Comparison of ENCODE assay signal across 1 cellular context in the genomic region with DNA sequence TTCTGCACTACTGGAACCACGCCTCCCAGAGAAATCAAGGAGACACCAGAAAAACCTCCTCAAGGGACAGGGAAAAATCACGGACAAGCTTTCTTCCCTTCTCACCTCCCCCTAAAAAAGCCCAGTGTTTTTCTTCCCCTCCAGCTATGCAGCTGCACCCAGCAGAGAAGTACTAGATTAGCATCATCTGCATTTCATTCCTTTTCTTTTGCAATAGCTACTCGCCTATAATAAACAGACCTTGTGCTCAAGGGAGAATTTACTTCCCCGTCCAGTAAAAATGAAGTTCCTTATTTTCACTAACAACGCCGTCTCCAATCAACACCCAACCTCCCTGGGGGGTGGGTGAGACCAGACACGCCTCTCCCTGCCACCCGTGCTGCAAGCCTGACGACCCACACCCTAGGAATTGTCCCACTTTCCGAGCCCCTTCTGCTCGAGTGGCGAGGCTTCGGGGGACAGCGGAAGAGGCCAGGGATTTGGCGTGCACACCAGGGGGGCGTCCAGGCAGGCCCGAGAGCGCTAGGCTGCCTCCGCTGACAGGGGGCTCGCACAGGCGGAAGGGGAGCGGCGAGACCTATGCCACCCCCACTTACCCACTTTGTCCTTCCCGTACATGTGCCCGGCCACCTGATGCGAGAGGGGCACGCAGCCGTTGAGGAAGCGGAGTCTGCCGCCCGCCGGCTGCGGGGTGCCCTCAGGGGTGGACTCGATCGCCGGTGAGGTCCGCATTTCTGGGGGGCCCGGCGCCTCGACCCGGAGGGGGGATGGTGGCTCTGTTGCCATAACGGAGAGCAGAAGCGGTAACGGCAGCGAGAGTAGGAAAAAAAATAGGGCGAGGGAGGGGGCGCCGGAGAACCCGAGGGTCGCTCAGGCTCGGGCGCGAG.
A peak's percentile ranks its signal among the peaks of the same experiment; 100 is the strongest.
TF ChIP-seq lines count a peak whose summit lies in the region.

No MANE protein-coding gene starts in this region.

TF ChIP-seq in WTC11, 78 proteins besides CTCF, POLR2A, EP300 and RAD21 (continued from another document and continues in another):
- TF ChIP-seq FOXJ3 (CRISPR knock-in tag; IDR thresholded peaks at IDR 0.05; ENCODE audit: borderline replicate concordance) = no peak
- no peak; the same call in 1 of the 2 replicates for TF ChIP-seq ZNF317 (CRISPR knock-in tag; IDR thresholded peaks at IDR 0.05; ENCODE audit: borderline replicate concordance, low read depth)
- no peak for TF ChIP-seq ZNF671 (CRISPR knock-in tag; IDR thresholded peaks at IDR 0.05)
- TF ChIP-seq, protein P1, sequence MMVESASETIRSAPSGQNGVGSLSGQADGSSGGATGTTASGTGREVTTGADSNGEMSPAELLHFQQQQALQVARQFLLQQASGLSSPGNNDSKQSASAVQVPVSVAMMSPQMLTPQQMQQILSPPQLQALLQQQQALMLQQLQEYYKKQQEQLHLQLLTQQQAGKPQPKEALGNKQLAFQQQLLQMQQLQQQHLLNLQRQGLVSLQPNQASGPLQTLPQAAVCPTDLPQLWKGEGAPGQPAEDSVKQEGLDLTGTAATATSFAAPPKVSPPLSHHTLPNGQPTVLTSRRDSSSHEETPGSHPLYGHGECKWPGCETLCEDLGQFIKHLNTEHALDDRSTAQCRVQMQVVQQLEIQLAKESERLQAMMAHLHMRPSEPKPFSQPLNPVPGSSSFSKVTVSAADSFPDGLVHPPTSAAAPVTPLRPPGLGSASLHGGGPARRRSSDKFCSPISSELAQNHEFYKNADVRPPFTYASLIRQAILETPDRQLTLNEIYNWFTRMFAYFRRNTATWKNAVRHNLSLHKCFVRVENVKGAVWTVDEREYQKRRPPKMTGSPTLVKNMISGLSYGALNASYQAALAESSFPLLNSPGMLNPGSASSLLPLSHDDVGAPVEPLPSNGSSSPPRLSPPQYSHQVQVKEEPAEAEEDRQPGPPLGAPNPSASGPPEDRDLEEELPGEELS (CRISPR knock-in tag; IDR thresholded peaks at IDR 0.05) = 0 out of 2 replicates have a peak, but pooled peaks have one; percentile 30
- TF ChIP-seq MYBL2 (CRISPR knock-in tag; IDR thresholded peaks at IDR 0.05) = no peak
- TF ChIP-seq AFF4 (CRISPR knock-in tag; IDR thresholded peaks at IDR 0.05; ENCODE audit: borderline replicate concordance) = 0 out of 2 replicates have a peak, but pooled peaks have one; percentile 24
- TF ChIP-seq E2F4 (CRISPR knock-in tag; IDR thresholded peaks at IDR 0.05; ENCODE audit: borderline replicate concordance, low read depth) = no peak
- TF ChIP-seq NFYB (CRISPR knock-in tag; conservative IDR thresholded peaks at IDR 0.05; ENCODE audit: low read depth) = no peak
- no peak for TF ChIP-seq TP53 (CRISPR knock-in tag; IDR thresholded peaks at IDR 0.05)
- no peak for TF ChIP-seq ZSCAN18 (CRISPR knock-in tag; IDR thresholded peaks at IDR 0.05)
- TF ChIP-seq TCF7 (CRISPR knock-in tag; IDR thresholded peaks at IDR 0.05; ENCODE audit: low read depth) = no peak
- 0 out of 2 replicates have a peak, but pooled peaks have one; percentile 45 for TF ChIP-seq NFE2L1 (CRISPR knock-in tag; IDR thresholded peaks at IDR 0.05)
- 0 out of 2 replicates have a peak, but pooled peaks have one; percentile 23 for TF ChIP-seq ZNF423 (CRISPR knock-in tag; IDR thresholded peaks at IDR 0.05)
- TF ChIP-seq IRF2 (CRISPR knock-in tag; IDR thresholded peaks at IDR 0.05; ENCODE audit: borderline replicate concordance, low read depth) = no peak
- no peak for TF ChIP-seq SMAD4 (CRISPR knock-in tag; IDR thresholded peaks at IDR 0.05)
- no peak for TF ChIP-seq JAZF1 (CRISPR knock-in tag; IDR thresholded peaks at IDR 0.05)
- TF ChIP-seq, protein P2, sequence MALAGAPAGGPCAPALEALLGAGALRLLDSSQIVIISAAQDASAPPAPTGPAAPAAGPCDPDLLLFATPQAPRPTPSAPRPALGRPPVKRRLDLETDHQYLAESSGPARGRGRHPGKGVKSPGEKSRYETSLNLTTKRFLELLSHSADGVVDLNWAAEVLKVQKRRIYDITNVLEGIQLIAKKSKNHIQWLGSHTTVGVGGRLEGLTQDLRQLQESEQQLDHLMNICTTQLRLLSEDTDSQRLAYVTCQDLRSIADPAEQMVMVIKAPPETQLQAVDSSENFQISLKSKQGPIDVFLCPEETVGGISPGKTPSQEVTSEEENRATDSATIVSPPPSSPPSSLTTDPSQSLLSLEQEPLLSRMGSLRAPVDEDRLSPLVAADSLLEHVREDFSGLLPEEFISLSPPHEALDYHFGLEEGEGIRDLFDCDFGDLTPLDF (CRISPR knock-in tag; IDR thresholded peaks at IDR 0.05) = no peak
- no peak for TF ChIP-seq PREB (CRISPR knock-in tag; IDR thresholded peaks at IDR 0.05; ENCODE audit: borderline replicate concordance)
- no peak for TF ChIP-seq ZNF138 (CRISPR knock-in tag; conservative IDR thresholded peaks at IDR 0.05)
- TF ChIP-seq ATF1 (CRISPR knock-in tag; IDR thresholded peaks at IDR 0.05) = no peak
- TF ChIP-seq ZBTB21 (CRISPR knock-in tag; IDR thresholded peaks at IDR 0.05; ENCODE audit: borderline replicate concordance) = no peak
- no peak for TF ChIP-seq GABPB1 (CRISPR knock-in tag; IDR thresholded peaks at IDR 0.05)
- TF ChIP-seq, protein P3, sequence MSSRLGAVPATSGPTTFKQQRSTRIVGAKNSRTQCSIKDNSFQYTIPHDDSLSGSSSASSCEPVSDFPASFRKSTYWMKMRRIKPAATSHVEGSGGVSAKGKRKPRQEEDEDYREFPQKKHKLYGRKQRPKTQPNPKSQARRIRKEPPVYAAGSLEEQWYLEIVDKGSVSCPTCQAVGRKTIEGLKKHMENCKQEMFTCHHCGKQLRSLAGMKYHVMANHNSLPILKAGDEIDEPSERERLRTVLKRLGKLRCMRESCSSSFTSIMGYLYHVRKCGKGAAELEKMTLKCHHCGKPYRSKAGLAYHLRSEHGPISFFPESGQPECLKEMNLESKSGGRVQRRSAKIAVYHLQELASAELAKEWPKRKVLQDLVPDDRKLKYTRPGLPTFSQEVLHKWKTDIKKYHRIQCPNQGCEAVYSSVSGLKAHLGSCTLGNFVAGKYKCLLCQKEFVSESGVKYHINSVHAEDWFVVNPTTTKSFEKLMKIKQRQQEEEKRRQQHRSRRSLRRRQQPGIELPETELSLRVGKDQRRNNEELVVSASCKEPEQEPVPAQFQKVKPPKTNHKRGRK (CRISPR knock-in tag; IDR thresholded peaks at IDR 0.05; ENCODE audit: borderline replicate concordance) = no peak
- TF ChIP-seq FOXK1 (CRISPR knock-in tag; IDR thresholded peaks at IDR 0.05) = peak; percentile 52
- TF ChIP-seq, protein P4, sequence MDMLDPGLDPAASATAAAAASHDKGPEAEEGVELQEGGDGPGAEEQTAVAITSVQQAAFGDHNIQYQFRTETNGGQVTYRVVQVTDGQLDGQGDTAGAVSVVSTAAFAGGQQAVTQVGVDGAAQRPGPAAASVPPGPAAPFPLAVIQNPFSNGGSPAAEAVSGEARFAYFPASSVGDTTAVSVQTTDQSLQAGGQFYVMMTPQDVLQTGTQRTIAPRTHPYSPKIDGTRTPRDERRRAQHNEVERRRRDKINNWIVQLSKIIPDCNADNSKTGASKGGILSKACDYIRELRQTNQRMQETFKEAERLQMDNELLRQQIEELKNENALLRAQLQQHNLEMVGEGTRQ (CRISPR knock-in tag; IDR thresholded peaks at IDR 0.05) = no peak
- no peak for TF ChIP-seq CBFB (CRISPR knock-in tag; IDR thresholded peaks at IDR 0.05; ENCODE audit: low read depth)
- TF ChIP-seq CREB1 (CRISPR knock-in tag; IDR thresholded peaks at IDR 0.05) = no peak
- TF ChIP-seq ZNF232 (CRISPR knock-in tag; IDR thresholded peaks at IDR 0.05) = no peak
- no peak for TF ChIP-seq ZNF121 (CRISPR knock-in tag; IDR thresholded peaks at IDR 0.05)
- TF ChIP-seq OVOL2 (CRISPR knock-in tag; IDR thresholded peaks at IDR 0.05; ENCODE audit: borderline replicate concordance) = no peak
- TF ChIP-seq ERG (CRISPR knock-in tag; IDR thresholded peaks at IDR 0.05) = no peak
- no peak for TF ChIP-seq GRHL2 (CRISPR knock-in tag; IDR thresholded peaks at IDR 0.05; ENCODE audit: insufficient replicate concordance, severe bottlenecking)
- no peak for TF ChIP-seq USF1 (CRISPR knock-in tag; IDR thresholded peaks at IDR 0.05)
- TF ChIP-seq SOX15 (CRISPR knock-in tag; IDR thresholded peaks at IDR 0.05) = no peak
- 0 out of 2 replicates have a peak, but pooled peaks have one; percentile 1 for TF ChIP-seq ELF4 (CRISPR knock-in tag; IDR thresholded peaks at IDR 0.05; ENCODE audit: low read depth)
- TF ChIP-seq, protein P5, sequence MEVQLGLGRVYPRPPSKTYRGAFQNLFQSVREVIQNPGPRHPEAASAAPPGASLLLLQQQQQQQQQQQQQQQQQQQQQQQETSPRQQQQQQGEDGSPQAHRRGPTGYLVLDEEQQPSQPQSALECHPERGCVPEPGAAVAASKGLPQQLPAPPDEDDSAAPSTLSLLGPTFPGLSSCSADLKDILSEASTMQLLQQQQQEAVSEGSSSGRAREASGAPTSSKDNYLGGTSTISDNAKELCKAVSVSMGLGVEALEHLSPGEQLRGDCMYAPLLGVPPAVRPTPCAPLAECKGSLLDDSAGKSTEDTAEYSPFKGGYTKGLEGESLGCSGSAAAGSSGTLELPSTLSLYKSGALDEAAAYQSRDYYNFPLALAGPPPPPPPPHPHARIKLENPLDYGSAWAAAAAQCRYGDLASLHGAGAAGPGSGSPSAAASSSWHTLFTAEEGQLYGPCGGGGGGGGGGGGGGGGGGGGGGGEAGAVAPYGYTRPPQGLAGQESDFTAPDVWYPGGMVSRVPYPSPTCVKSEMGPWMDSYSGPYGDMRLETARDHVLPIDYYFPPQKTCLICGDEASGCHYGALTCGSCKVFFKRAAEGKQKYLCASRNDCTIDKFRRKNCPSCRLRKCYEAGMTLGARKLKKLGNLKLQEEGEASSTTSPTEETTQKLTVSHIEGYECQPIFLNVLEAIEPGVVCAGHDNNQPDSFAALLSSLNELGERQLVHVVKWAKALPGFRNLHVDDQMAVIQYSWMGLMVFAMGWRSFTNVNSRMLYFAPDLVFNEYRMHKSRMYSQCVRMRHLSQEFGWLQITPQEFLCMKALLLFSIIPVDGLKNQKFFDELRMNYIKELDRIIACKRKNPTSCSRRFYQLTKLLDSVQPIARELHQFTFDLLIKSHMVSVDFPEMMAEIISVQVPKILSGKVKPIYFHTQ (CRISPR knock-in tag; IDR thresholded peaks at IDR 0.05) = no peak
- TF ChIP-seq FOXP1 (CRISPR knock-in tag; IDR thresholded peaks at IDR 0.05; ENCODE audit: borderline replicate concordance) = no peak
- TF ChIP-seq PRRX2 (CRISPR knock-in tag; IDR thresholded peaks at IDR 0.05) = no peak
